1 cellular context compared by ENCODE assay signal in the genomic region with DNA sequence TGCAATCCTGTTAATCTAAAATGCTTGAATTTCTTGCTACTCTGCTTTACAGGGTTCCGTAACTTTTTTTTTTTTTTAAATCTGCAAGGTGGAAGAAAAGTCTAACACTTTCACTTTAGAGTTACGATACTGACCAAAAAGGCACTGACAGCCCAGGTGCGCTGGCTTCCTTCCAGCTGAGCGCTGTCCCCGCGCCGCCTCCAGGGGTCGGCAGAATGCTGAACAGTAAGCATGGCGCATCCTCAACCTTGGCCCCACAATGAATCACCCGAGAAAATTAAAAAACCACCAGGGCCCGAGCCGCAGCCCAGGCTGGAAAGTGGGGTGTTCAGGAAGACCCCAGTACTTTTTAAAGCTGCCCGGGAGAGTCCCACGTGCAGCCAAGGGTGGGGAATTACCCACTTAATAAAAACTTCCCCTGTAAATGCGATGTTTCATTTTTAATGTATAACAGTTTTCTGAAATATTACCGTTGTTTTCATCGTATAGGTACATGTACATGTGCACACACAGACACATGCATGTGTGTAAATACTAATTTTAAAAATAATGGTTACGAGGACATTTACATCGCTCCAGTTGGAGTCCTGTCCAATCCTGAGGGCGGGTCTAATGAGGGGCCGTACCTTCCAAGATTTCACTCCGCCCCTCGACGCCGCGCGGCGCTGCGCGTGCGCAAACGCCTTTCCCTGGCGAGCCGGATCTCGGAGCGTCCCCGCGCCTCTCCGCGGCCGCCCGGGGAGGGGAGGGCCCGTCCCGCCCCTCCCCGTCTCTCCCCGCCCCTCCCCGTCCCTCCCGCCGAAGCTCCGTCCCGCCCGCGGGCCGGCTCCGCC.
TF ChIP-seq lines count a peak whose summit lies in the region.

No MANE protein-coding gene starts in this region.

TF ChIP-seq in HEK293, 187 proteins besides CTCF, POLR2A, EP300 and RAD21 (continued from another document and continues in another):
- TF ChIP-seq, protein P1, sequence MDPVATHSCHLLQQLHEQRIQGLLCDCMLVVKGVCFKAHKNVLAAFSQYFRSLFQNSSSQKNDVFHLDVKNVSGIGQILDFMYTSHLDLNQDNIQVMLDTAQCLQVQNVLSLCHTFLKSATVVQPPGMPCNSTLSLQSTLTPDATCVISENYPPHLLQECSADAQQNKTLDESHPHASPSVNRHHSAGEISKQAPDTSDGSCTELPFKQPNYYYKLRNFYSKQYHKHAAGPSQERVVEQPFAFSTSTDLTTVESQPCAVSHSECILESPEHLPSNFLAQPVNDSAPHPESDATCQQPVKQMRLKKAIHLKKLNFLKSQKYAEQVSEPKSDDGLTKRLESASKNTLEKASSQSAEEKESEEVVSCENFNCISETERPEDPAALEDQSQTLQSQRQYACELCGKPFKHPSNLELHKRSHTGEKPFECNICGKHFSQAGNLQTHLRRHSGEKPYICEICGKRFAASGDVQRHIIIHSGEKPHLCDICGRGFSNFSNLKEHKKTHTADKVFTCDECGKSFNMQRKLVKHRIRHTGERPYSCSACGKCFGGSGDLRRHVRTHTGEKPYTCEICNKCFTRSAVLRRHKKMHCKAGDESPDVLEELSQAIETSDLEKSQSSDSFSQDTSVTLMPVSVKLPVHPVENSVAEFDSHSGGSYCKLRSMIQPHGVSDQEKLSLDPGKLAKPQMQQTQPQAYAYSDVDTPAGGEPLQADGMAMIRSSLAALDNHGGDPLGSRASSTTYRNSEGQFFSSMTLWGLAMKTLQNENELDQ (tag by site-specific recombination; IDR thresholded peaks at IDR 0.05; ENCODE audit: low read depth) = no peak
- TF ChIP-seq ZXDB (tag by site-specific recombination; IDR thresholded peaks at IDR 0.05) = peak; percentile 85
- TF ChIP-seq ZNF132 (tag by site-specific recombination; IDR thresholded peaks at IDR 0.05; ENCODE audit: borderline replicate concordance) = no peak
- TF ChIP-seq, protein P2, sequence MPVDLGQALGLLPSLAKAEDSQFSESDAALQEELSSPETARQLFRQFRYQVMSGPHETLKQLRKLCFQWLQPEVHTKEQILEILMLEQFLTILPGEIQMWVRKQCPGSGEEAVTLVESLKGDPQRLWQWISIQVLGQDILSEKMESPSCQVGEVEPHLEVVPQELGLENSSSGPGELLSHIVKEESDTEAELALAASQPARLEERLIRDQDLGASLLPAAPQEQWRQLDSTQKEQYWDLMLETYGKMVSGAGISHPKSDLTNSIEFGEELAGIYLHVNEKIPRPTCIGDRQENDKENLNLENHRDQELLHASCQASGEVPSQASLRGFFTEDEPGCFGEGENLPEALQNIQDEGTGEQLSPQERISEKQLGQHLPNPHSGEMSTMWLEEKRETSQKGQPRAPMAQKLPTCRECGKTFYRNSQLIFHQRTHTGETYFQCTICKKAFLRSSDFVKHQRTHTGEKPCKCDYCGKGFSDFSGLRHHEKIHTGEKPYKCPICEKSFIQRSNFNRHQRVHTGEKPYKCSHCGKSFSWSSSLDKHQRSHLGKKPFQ (tag by site-specific recombination; IDR thresholded peaks at IDR 0.05) = no peak
- no peak for TF ChIP-seq ZNF791 (tag by site-specific recombination; IDR thresholded peaks at IDR 0.05)
- TF ChIP-seq ZNF521 (tag by site-specific recombination; IDR thresholded peaks at IDR 0.05) = no peak
- TF ChIP-seq HIC1 (tag by site-specific recombination; IDR thresholded peaks at IDR 0.05) = no peak
- no peak for TF ChIP-seq ZNF785 (tag by site-specific recombination; IDR thresholded peaks at IDR 0.05)
- TF ChIP-seq EGR2 (tag by site-specific recombination; IDR thresholded peaks at IDR 0.05; ENCODE audit: low read depth) = no peak
- no peak for TF ChIP-seq ZNF169 (tag by site-specific recombination; IDR thresholded peaks at IDR 0.05)
- no peak for TF ChIP-seq ZNF157 (tag by site-specific recombination; IDR thresholded peaks at IDR 0.05)
- no peak for TF ChIP-seq RBAK (tag by site-specific recombination; IDR thresholded peaks at IDR 0.05)
- no peak for TF ChIP-seq ZNF292 (tag by site-specific recombination; IDR thresholded peaks at IDR 0.05; ENCODE audit: borderline replicate concordance, low read depth)
- TF ChIP-seq ZNF433 (tag by site-specific recombination; IDR thresholded peaks at IDR 0.05; ENCODE audit: low read depth) = no peak
- TF ChIP-seq ZNF350 (tag by site-specific recombination; IDR thresholded peaks at IDR 0.05) = no peak
- TF ChIP-seq PRDM1 (tag by site-specific recombination; IDR thresholded peaks at IDR 0.05) = peak; percentile 54; the same call in 1 of the 2 replicates
- TF ChIP-seq, protein P3, sequence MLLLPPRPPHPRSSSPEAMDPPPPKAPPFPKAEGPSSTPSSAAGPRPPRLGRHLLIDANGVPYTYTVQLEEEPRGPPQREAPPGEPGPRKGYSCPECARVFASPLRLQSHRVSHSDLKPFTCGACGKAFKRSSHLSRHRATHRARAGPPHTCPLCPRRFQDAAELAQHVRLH (tag by site-specific recombination; IDR thresholded peaks at IDR 0.05) = no peak
- no peak for TF ChIP-seq ZNF266 (tag by site-specific recombination; IDR thresholded peaks at IDR 0.05; ENCODE audit: low read depth)
- TF ChIP-seq ZNF768 (tag by site-specific recombination; IDR thresholded peaks at IDR 0.05) = no peak
- no peak for TF ChIP-seq ZNF677 (tag by site-specific recombination; IDR thresholded peaks at IDR 0.05)
- no peak; the same call in 1 of the 2 replicates for TF ChIP-seq OSR2 (tag by site-specific recombination; IDR thresholded peaks at IDR 0.05)
- no peak for TF ChIP-seq GLIS1 (tag by site-specific recombination; IDR thresholded peaks at IDR 0.05)
- TF ChIP-seq ZNF223 (tag by site-specific recombination; IDR thresholded peaks at IDR 0.05) = no peak
- TF ChIP-seq ZNF624 (tag by site-specific recombination; IDR thresholded peaks at IDR 0.05) = no peak
- peak; percentile 13; the same call in 1 of the 2 replicates for TF ChIP-seq ZBTB8A (tag by site-specific recombination; IDR thresholded peaks at IDR 0.05)
- TF ChIP-seq ZNF670 (tag by site-specific recombination; IDR thresholded peaks at IDR 0.05; ENCODE audit: low read depth) = no peak
- no peak for TF ChIP-seq ZNF596 (tag by site-specific recombination; IDR thresholded peaks at IDR 0.05)
- TF ChIP-seq ZNF621 (tag by site-specific recombination; IDR thresholded peaks at IDR 0.05) = no peak
- TF ChIP-seq SCRT1 (tag by site-specific recombination; IDR thresholded peaks at IDR 0.05; ENCODE audit: borderline replicate concordance) = no peak
- no peak for TF ChIP-seq ZNF133 (tag by site-specific recombination; IDR thresholded peaks at IDR 0.05)
- peak; percentile 49 for TF ChIP-seq ZNF654 (tag by site-specific recombination; IDR thresholded peaks at IDR 0.05; ENCODE audit: low read depth)
- 0 out of 2 replicates have a peak, but pooled peaks have one; percentile 36 for TF ChIP-seq BCL11A (tag by site-specific recombination; IDR thresholded peaks at IDR 0.05; ENCODE audit: low read depth)
- no peak for TF ChIP-seq TCF7L2 (IDR thresholded peaks at IDR 0.05; ENCODE audit: borderline replicate concordance, low read depth, low read length)
- no peak; the same call in 1 of the 2 replicates for TF ChIP-seq ZFP37 (tag by site-specific recombination; IDR thresholded peaks at IDR 0.05)
- no peak for TF ChIP-seq ZNF48 (tag by site-specific recombination; IDR thresholded peaks at IDR 0.05)
- no peak for TF ChIP-seq ZNF549 (tag by site-specific recombination; IDR thresholded peaks at IDR 0.05)
- no peak for TF ChIP-seq ZBTB44 (tag by site-specific recombination; IDR thresholded peaks at IDR 0.05)
- TF ChIP-seq GFI1B (tag by site-specific recombination; IDR thresholded peaks at IDR 0.05) = no peak
- TF ChIP-seq ZNF311 (tag by site-specific recombination; IDR thresholded peaks at IDR 0.05; ENCODE audit: borderline replicate concordance) = no peak
- TF ChIP-seq, protein P4, sequence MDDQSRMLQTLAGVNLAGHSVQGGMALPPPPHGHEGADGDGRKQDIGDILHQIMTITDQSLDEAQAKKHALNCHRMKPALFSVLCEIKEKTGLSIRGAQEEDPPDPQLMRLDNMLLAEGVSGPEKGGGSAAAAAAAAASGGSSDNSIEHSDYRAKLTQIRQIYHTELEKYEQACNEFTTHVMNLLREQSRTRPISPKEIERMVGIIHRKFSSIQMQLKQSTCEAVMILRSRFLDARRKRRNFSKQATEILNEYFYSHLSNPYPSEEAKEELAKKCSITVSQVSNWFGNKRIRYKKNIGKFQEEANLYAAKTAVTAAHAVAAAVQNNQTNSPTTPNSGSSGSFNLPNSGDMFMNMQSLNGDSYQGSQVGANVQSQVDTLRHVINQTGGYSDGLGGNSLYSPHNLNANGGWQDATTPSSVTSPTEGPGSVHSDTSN (CRISPR knock-in tag; IDR thresholded peaks at IDR 0.05) = 0 out of 2 replicates have a peak, but pooled peaks have one; percentile 35
- TF ChIP-seq, protein P5, sequence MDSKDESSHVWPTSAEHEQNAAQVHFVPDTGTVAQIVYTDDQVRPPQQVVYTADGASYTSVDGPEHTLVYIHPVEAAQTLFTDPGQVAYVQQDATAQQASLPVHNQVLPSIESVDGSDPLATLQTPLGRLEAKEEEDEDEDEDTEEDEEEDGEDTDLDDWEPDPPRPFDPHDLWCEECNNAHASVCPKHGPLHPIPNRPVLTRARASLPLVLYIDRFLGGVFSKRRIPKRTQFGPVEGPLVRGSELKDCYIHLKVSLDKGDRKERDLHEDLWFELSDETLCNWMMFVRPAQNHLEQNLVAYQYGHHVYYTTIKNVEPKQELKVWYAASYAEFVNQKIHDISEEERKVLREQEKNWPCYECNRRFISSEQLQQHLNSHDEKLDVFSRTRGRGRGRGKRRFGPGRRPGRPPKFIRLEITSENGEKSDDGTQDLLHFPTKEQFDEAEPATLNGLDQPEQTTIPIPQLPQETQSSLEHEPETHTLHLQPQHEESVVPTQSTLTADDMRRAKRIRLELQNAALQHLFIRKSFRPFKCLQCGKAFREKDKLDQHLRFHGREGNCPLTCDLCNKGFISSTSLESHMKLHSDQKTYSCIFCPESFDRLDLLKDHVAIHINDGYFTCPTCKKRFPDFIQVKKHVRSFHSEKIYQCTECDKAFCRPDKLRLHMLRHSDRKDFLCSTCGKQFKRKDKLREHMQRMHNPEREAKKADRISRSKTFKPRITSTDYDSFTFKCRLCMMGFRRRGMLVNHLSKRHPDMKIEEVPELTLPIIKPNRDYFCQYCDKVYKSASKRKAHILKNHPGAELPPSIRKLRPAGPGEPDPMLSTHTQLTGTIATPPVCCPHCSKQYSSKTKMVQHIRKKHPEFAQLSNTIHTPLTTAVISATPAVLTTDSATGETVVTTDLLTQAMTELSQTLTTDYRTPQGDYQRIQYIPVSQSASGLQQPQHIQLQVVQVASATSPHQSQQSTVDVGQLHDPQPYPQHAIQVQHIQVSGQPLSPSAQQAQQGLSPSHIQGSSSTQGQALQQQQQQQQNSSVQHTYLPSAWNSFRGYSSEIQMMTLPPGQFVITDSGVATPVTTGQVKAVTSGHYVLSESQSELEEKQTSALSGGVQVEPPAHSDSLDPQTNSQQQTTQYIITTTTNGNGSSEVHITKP (tag by site-specific recombination; IDR thresholded peaks at IDR 0.05) = peak; percentile 82
- no peak for TF ChIP-seq ZNF23 (tag by site-specific recombination; IDR thresholded peaks at IDR 0.05; ENCODE audit: borderline replicate concordance)
- TF ChIP-seq ZNF24 (tag by site-specific recombination; IDR thresholded peaks at IDR 0.05) = peak; percentile 52; the same call in 1 of the 2 replicates
- TF ChIP-seq ZNF175 (tag by site-specific recombination; IDR thresholded peaks at IDR 0.05) = no peak
- TF ChIP-seq, protein P6, sequence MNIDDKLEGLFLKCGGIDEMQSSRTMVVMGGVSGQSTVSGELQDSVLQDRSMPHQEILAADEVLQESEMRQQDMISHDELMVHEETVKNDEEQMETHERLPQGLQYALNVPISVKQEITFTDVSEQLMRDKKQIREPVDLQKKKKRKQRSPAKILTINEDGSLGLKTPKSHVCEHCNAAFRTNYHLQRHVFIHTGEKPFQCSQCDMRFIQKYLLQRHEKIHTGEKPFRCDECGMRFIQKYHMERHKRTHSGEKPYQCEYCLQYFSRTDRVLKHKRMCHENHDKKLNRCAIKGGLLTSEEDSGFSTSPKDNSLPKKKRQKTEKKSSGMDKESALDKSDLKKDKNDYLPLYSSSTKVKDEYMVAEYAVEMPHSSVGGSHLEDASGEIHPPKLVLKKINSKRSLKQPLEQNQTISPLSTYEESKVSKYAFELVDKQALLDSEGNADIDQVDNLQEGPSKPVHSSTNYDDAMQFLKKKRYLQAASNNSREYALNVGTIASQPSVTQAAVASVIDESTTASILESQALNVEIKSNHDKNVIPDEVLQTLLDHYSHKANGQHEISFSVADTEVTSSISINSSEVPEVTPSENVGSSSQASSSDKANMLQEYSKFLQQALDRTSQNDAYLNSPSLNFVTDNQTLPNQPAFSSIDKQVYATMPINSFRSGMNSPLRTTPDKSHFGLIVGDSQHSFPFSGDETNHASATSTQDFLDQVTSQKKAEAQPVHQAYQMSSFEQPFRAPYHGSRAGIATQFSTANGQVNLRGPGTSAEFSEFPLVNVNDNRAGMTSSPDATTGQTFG (tag by site-specific recombination; IDR thresholded peaks at IDR 0.05; ENCODE audit: borderline replicate concordance) = no peak
- TF ChIP-seq FEZF1 (tag by site-specific recombination; IDR thresholded peaks at IDR 0.05) = peak; percentile 26; the same call in 1 of the 2 replicates
